ENCODE assay signal across 8 cellular contexts in the genomic region with DNA sequence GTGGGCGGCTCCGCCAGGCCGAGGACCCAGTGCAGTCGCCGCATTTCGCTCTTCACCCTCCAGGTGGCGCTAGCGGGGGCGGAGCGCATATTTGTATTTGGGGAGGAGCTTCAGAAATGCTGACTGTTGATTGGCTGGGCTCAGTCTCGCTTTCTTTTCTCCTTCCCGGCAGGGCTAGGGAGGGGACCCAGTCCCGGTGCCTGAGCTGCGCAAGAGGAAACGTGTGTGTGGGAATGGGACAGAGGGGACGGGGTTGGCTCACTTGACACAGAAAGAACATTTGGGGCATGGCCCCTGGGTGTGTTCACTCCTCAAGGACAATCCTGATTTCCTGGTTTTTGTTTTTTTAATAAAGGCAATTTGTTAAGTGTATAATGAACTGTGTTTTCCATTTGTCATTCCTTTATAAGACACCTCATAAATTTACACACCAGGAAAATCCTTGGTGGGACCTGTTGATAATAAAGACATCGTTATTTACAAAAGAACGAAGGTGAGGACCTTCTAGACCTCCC. TPM values are rescaled to one million over a fixed set of nuclear protein-coding genes. Genes with fewer than 3 reads are reported as not detected.
DNase-seq lines count a peak whose midpoint lies in the region; ATAC-seq and TF ChIP-seq lines count a peak whose summit lies in the region.

No MANE protein-coding gene starts in this region.

- H3K27ac ChIP-seq in IMR-90 (ENCODE audit: insufficient read depth, low read length) (no peak overlapping the region), OCI-LY7 (ENCODE audit: low read depth, low read length, poor library complexity, severe bottlenecking) (peak overlapping the region; percentile 66), muscle layer of colon (ENCODE audit: low read depth, low read length) (no peak overlapping the region)

- H3K4me2 ChIP-seq in IMR-90 (ENCODE audit: low read depth, low read length) = peak overlapping the region; percentile 67
- peak overlapping the region; percentile 82 for H3K4me2 ChIP-seq in OCI-LY7 (ENCODE audit: low read length)

- H4K20me1 ChIP-seq in IMR-90 (ENCODE audit: insufficient read depth, low read length) (no peaks in the 10 kb centered on the region), OCI-LY7 (ENCODE audit: insufficient read depth, low read length) (no peaks in the 10 kb centered on the region)

- no peak overlapping the region for H3K23ac ChIP-seq in IMR-90 (ENCODE audit: low read depth, low read length)

- H3K18ac ChIP-seq in IMR-90 (ENCODE audit: low read depth, low read length) = no peak overlapping the region

- H3K9me2 ChIP-seq in OCI-LY7 (ENCODE audit: insufficient read depth, low read length) = no peaks in the 10 kb centered on the region

- in situ Hi-C loops in IMR-90 (cut with MboI; ENCODE audit: low sequenced_read_pairs) = no loop called here

- peak overlapping the region; percentile 83 for H2AK9ac ChIP-seq in IMR-90 (replicated peaks; ENCODE audit: low read depth, low read length, poor library complexity)

- H2BK20ac ChIP-seq in IMR-90 (ENCODE audit: low read depth, low read length) = no peak overlapping the region

- H3K4me3 ChIP-seq in IMR-90 (ENCODE audit: insufficient read depth, low read depth, low read length) (peak overlapping the region; percentile 32), OCI-LY7 (ENCODE audit: low read depth, low read length, poor library complexity, severe bottlenecking) (peak overlapping the region; percentile 66), muscle layer of colon (ENCODE audit: low read depth in 1 of 2, low read length in 2 of 2) (peak overlapping the region; percentile 35 to 62)

- H2BK120ac ChIP-seq in IMR-90 (ENCODE audit: low read depth, low read length) = no peak overlapping the region

- intact Hi-C loops in IMR-90 (cut with micrococcal nuclease) (loop anchor here (1.0 to 5.0 kb wide), 2 partner anchors 160 to 300 kb away; no protein-coding TSS in a partner anchor), OCI-LY7 (cut with micrococcal nuclease; ENCODE audit: unreplicated experiment) (loop anchor here (1.0 kb wide), 3 partner anchors 40 to 160 kb away; no protein-coding TSS in a partner anchor)

- H3K36me3 ChIP-seq in IMR-90 (ENCODE audit: control insufficient read depth, insufficient read depth, low read length) (no peaks in the 10 kb centered on the region), OCI-LY7 (ENCODE audit: insufficient read depth, low read length) (no peaks in the 10 kb centered on the region), muscle layer of colon (ENCODE audit: insufficient read depth, low read length) (no peaks in the 10 kb centered on the region)

- TF ChIP-seq POLR2A in IMR-90 (IDR thresholded peaks at IDR 0.05; ENCODE audit: low read depth, low read length) (no peak; the same call in 1 of the 2 replicates), erythroblast (IDR thresholded peaks at IDR 0.05; ENCODE audit: low read length) (peak; percentile 93)

- H2AK5ac ChIP-seq in IMR-90 (ENCODE audit: low read depth, low read length) = no peak overlapping the region

- peak overlapping the region; percentile 71; the same call in 1 of the 2 replicates for H3K4ac ChIP-seq in IMR-90 (ENCODE audit: low read depth, low read length)

- peak; percentile 48 for TF ChIP-seq RAD21 in IMR-90 (IDR thresholded peaks at IDR 0.05; ENCODE audit: low read length)

- H3K14ac ChIP-seq in IMR-90 (replicated peaks; ENCODE audit: low read depth, low read length) = peak overlapping the region; percentile 82; the same call in 1 of the 2 replicates

- CTCF ChIA-PET in IMR-90 (lab: Yijun Ruan, JAX) = interaction anchor here (0.6 to 1.5 kb wide), 14 partner anchors 9 to 303 kb away, joined by 3 to 7 read pairs (median 4); no protein-coding TSS in a partner anchor
- CTCF ChIA-PET in OCI-LY7 (lab: Charles Lee; ENCODE audit: unreplicated experiment) = interaction anchor here (0.6 to 1.8 kb wide), 11 partner anchors 10 to 204 kb away, joined by 3 to 17 read pairs (median 4); no protein-coding TSS in a partner anchor

- H2BK15ac ChIP-seq in IMR-90 (ENCODE audit: low read depth, low read length) = peak overlapping the region; percentile 45; the same call in 1 of the 3 replicates

- POLR2A ChIA-PET in IMR-90 (lab: Charles Lee; ENCODE audit: unreplicated experiment) (interaction anchor here (0.7 to 0.8 kb wide), 2 partner anchors 31 to 136 kb away, joined by 6 to 17 read pairs; no protein-coding TSS in a partner anchor), OCI-LY7 (lab: Charles Lee) (interaction anchor here (0.7 to 2.2 kb wide), 18 partner anchors 12 to 1633 kb away, joined by 3 to 24 read pairs (median 4); no protein-coding TSS in a partner anchor)

- BruUV-seq in IMR-90 (replicated peaks; lab: Mats Ljungman, UMichigan) (no TSS peak), OCI-LY7 (replicated peaks; lab: Mats Ljungman, UMichigan) (TSS peak; percentile 100)

- H4K91ac ChIP-seq in IMR-90 (ENCODE audit: insufficient read depth, low read depth, low read length) = peak overlapping the region; percentile 48; the same call in 1 of the 2 replicates

- no peak overlapping the region for H2BK5ac ChIP-seq in IMR-90 (ENCODE audit: low read depth, low read length, poor library complexity, severe bottlenecking)

- H2AFZ ChIP-seq in IMR-90 (replicated peaks; ENCODE audit: low read length, poor library complexity) = peak overlapping the region; percentile 91
- H2AFZ ChIP-seq in OCI-LY7 (ENCODE audit: low read length) = peak overlapping the region; percentile 73

- H3K9ac ChIP-seq in IMR-90 (ENCODE audit: low read depth, low read length) (peak overlapping the region; percentile 46), muscle layer of colon (ENCODE audit: low read length) (peak overlapping the region; percentile 18)

- no peaks in the 10 kb centered on the region for H3K9me1 ChIP-seq in IMR-90 (ENCODE audit: insufficient read depth, low read length)

- H3K27me3 ChIP-seq in IMR-90 (ENCODE audit: control insufficient read depth, insufficient read depth, low read length) = no peaks in the 10 kb centered on the region; the same call in 1 of the 2 replicates
- no peaks in the 10 kb centered on the region for H3K27me3 ChIP-seq in muscle layer of colon (ENCODE audit: control insufficient read depth in 1 of 2, insufficient read depth in 2 of 2, low read length in 2 of 2)

- H3K4me1 ChIP-seq in IMR-90 (ENCODE audit: control insufficient read depth, insufficient read depth, low read length) (no peaks in the 10 kb centered on the region), OCI-LY7 (ENCODE audit: insufficient read depth, low read length, poor library complexity, severe bottlenecking) (peaks cover 23% of the 10 kb centered on the region), muscle layer of colon (ENCODE audit: insufficient read depth, low read length) (no peaks in the 10 kb centered on the region)

- WGBS in IMR-90 (ENCODE audit: extremely low coverage in 2 of 2, insufficient read length in 1 of 2), 2 experiments = 0% methylated on average over 5 of the region's 18 CpGs; no CpG with 5 or more reads in 1 of the 2 experiments

- H3K9me3 ChIP-seq in IMR-90 (ENCODE audit: control insufficient read depth, insufficient read depth, low read length) (no peaks in the 10 kb centered on the region), OCI-LY7 (ENCODE audit: low read length) (no peaks in the 10 kb centered on the region), muscle layer of colon (ENCODE audit: low read length) (no peaks in the 10 kb centered on the region)

- H4K5ac ChIP-seq in IMR-90 (ENCODE audit: low read depth, low read length) = peak overlapping the region; percentile 32

- no peak overlapping the region; the same call in 1 of the 2 replicates for H3K56ac ChIP-seq in IMR-90 (ENCODE audit: extremely low read depth, insufficient read depth, low read length)

- DNase-seq in DMS153 (lab: John Stamatoyannopoulos, UW) = peak; percentile 85
- DNase-seq in IMR-90 = peak; percentile 88
- peak; percentile 93 for DNase-seq in OCI-LY7 (ENCODE audit: low spot score)
- DNase-seq in activated T-cell treated with anti-CD3 and anti-CD28 coated beads for 4 hours = peak; percentile 97
- DNase-seq in erythroblast (lab: John Stamatoyannopoulos, UW) = peak; percentile 92 to 96
- DNase-seq in stimulated activated CD8-positive, alpha-beta memory T cell treated with anti-CD3 and anti-CD28 coated beads, Interleukin-4, amount 100 ng/mL, for 48 hours = peak; percentile 99

- H3K79me1 ChIP-seq in IMR-90 (ENCODE audit: low read depth in 1 of 2, low read length in 2 of 2) = no peaks in the 10 kb centered on the region

- dilution Hi-C loops in IMR-90 (cut with HindIII; ENCODE audit: low sequenced_read_pairs, unreplicated experiment) = no loop called here

- peak; percentile 74 for ATAC-seq in GM21526 (IDR thresholded peaks at IDR 0.05; ENCODE audit: low FRiP score, unreplicated experiment)
- ATAC-seq in IMR-90 (ENCODE audit: low read depth) = peak; percentile 99

- H4K8ac ChIP-seq in IMR-90 (ENCODE audit: low read depth in 2 of 2, low read length in 2 of 2) = peak overlapping the region; percentile 85 to 93

- no peaks in the 10 kb centered on the region for H3K79me2 ChIP-seq in OCI-LY7 (ENCODE audit: insufficient read depth, low read depth, low read length)

- TF ChIP-seq CTCF in IMR-90 (conservative IDR thresholded peaks at IDR 0.05; ENCODE audit: low read depth, low read length) (peak; percentile 93), OCI-LY7 (conservative IDR thresholded peaks at IDR 0.05; ENCODE audit: low read length) (peak; percentile 95)

TF ChIP-seq in IMR-90, 13 proteins besides CTCF, POLR2A, EP300 and RAD21:
- TF ChIP-seq, protein P1, sequence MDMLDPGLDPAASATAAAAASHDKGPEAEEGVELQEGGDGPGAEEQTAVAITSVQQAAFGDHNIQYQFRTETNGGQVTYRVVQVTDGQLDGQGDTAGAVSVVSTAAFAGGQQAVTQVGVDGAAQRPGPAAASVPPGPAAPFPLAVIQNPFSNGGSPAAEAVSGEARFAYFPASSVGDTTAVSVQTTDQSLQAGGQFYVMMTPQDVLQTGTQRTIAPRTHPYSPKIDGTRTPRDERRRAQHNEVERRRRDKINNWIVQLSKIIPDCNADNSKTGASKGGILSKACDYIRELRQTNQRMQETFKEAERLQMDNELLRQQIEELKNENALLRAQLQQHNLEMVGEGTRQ (IDR thresholded peaks at IDR 0.05; ENCODE audit: low read depth, low read length) = no peak
- peak; percentile 68; the same call in 1 of the 2 replicates for TF ChIP-seq MAZ (IDR thresholded peaks at IDR 0.05; ENCODE audit: borderline replicate concordance, low read depth, low read length)
- peak; percentile 58 for TF ChIP-seq SMC3 (IDR thresholded peaks at IDR 0.05; ENCODE audit: low read depth, low read length)
- peak; percentile 80 for TF ChIP-seq MAFK (IDR thresholded peaks at IDR 0.05; ENCODE audit: low read depth, low read length)

RNA-seq across cellular contexts. Expression of a gene that starts 20.4 kb away (rescaled TPM):
- 6.1 and 9.7 TPM in 2 replicates for total RNA-seq in IMR-90 (2012; rRNA removed)
- 4.4 and 4.5 TPM in 2 replicates for polyA plus RNA-seq in IMR-90 (2012; rRNA removed)
- polyA plus RNA-seq in IMR-90 (2012; cell fraction: cytosol; rRNA removed) = 1.4 and 3.9 TPM in 2 replicates
- 15.3 and 15.8 TPM in 2 replicates for polyA plus RNA-seq in IMR-90 (2012; cell fraction: nucleus; rRNA removed; ENCODE audit: low replicate concordance)
- 2.6 and 2.8 TPM in 2 replicates for total RNA-seq in OCI-LY7 (2014; rRNA removed; shearing (Covaris generic))
- total RNA-seq in OCI-LY7 (2022) = 7.2 and 7.3 TPM in 2 replicates
